Comparison of ENCODE assay signal across 1 cellular context in the genomic region with DNA sequence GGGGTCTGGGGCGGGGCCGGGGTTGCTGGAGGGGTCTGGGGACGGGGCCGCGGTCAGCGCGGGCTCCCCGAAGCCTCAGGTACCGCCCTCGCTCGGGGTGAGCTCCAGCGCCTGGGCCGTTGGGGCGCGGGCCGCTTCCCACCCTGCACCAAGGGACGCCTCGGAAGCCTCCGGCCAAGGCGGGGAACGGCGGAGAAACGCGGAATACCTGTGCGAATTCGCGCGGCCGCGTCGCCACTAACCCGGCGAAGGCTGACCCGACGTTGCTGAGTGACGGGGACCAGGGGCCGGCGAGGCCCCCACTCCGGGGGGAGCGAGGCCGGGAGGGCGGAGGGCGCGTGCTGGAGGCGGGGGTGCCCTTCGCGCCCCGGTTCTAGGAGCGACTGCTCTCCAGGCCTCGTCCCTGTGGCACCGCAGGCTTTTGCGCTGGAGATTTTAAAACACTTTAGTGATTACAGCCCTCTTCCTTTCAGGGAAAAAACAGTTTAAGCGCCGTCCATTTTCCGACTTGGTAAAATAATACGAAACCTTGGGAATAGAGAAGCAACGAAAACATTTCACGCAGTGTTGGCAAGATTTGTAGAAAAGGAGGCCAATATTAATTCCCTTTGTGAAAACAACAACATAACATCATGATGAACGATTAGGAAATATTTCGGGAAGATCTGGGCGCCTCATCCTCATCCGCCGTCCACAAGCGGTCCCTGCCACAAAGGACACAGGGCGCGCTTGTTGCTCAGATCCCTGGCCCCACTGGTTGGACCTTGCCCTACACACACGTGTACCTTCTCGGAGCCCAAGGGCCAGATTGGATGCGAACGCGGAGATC.
A peak's percentile ranks its signal among the peaks of the same experiment; 100 is the strongest.
TF ChIP-seq lines count a peak whose summit lies in the region.

No MANE protein-coding gene starts in this region.

TF ChIP-seq in HepG2, 621 proteins besides CTCF, POLR2A, EP300 and RAD21 (continued from another document and continues in another):
- TF ChIP-seq MATR3 (CRISPR knock-in tag; IDR thresholded peaks at IDR 0.05) = no peak
- TF ChIP-seq SP140L (CRISPR knock-in tag; IDR thresholded peaks at IDR 0.05; ENCODE audit: borderline replicate concordance) = peak; percentile 68; the same call in 1 of the 2 replicates
- no peak for TF ChIP-seq ZNF839 (CRISPR knock-in tag; IDR thresholded peaks at IDR 0.05; ENCODE audit: borderline replicate concordance)
- TF ChIP-seq TBX3 (IDR thresholded peaks at IDR 0.05; ENCODE audit: borderline replicate concordance) = no peak; the same call in 1 of the 2 replicates
- peak; percentile 82 for TF ChIP-seq ZSCAN9 (CRISPR knock-in tag; IDR thresholded peaks at IDR 0.05; ENCODE audit: borderline replicate concordance)
- no peak for TF ChIP-seq ZNF451 (CRISPR knock-in tag; IDR thresholded peaks at IDR 0.05)
- no peak for TF ChIP-seq ZNF274 (CRISPR knock-in tag; IDR thresholded peaks at IDR 0.05)
- no peak for TF ChIP-seq ZBTB14 (CRISPR knock-in tag; IDR thresholded peaks at IDR 0.05)
- no peak for TF ChIP-seq RORA (CRISPR knock-in tag; IDR thresholded peaks at IDR 0.05)
- no peak for TF ChIP-seq HOXA5 (CRISPR knock-in tag; IDR thresholded peaks at IDR 0.05)
- TF ChIP-seq ZBTB7B (CRISPR knock-in tag; IDR thresholded peaks at IDR 0.05) = peak; percentile 42
- 0 out of 2 replicates have a peak, but pooled peaks have one; percentile 42 for TF ChIP-seq ZNF441 (CRISPR knock-in tag; IDR thresholded peaks at IDR 0.05; ENCODE audit: borderline replicate concordance)
- TF ChIP-seq ZNF557 (CRISPR knock-in tag; IDR thresholded peaks at IDR 0.05) = no peak
- TF ChIP-seq, protein P1, sequence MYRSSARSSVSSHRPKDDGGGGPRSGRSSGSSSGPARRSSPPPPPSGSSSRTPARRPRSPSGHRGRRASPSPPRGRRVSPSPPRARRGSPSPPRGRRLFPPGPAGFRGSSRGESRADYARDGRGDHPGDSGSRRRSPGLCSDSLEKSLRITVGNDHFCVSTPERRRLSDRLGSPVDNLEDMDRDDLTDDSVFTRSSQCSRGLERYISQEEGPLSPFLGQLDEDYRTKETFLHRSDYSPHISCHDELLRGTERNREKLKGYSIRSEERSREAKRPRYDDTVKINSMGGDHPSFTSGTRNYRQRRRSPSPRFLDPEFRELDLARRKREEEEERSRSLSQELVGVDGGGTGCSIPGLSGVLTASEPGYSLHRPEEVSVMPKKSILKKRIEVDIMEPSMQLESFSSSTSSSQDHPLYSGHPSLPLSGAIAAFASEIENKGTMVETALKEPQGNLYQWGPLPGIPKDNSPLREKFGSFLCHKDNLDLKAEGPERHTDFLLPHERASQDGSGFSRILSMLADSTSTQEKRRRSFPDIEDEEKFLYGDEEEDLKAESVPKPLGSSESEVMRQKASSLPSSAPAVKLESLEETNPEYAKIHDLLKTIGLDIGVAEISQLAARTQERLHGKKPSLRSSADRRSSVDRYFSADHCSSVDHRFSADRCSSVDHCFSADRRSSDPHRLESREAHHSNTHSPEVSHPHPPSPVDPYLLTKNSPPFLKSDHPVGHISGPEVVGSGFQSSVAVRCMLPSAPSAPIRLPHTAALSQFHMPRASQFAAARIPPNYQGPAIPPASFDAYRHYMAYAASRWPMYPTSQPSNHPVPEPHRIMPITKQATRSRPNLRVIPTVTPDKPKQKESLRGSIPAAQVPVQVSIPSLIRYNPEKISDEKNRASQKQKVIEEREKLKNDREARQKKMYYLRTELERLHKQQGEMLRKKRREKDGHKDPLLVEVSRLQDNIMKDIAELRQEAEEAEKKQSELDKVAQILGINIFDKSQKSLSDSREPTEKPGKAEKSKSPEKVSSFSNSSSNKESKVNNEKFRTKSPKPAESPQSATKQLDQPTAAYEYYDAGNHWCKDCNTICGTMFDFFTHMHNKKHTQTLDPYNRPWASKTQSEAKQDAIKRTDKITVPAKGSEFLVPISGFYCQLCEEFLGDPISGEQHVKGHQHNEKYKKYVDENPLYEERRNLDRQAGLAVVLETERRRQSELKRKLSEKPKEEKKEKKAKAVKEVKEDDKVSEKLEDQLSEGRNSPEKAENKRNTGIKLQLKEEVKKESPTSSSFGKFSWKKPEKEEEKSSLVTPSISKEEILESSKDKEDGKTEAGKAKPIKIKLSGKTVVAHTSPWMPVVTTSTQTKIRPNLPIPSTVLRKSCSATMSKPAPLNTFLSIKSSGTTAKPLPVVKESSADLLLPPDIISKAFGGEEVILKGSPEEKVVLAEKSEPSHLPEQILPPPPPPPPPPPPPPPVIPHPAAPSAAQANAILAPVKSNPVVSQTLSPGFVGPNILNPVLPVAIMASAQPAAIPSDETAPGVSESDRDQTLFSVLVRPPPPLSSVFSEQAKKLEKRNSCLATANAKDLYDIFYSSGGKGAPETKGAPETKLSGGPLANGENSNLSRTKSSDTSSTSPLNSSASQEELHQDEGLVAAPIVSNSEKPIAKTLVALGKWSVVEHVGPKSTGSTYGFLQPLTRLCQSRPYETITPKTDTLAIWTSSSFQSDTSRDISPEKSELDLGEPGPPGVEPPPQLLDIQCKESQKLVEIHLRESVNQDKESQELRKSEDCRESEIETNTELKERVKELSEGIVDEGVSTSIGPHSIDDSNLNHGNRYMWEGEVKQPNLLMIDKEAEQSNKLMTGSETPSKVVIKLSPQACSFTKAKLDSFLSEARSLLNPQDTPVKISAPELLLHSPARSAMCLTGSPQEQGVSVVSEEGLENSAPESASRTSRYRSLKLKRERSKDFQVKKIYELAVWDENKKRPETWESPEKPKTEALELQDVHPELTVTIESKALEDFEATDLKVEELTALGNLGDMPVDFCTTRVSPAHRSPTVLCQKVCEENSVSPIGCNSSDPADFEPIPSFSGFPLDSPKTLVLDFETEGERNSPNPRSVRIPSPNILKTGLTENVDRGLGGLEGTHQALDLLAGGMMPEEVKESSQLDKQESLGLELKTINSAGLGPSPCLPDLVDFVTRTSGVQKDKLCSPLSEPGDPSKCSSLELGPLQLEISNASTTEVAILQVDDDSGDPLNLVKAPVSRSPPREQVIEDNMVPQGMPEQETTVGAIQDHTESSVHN (CRISPR knock-in tag; IDR thresholded peaks at IDR 0.05) = no peak
- TF ChIP-seq ZNF607 (CRISPR knock-in tag; IDR thresholded peaks at IDR 0.05; ENCODE audit: borderline replicate concordance) = peak; percentile 73
- peak; percentile 93 for TF ChIP-seq ZMYM2 (CRISPR knock-in tag; IDR thresholded peaks at IDR 0.05)
- no peak; the same call in 1 of the 2 replicates for TF ChIP-seq ZNF12 (CRISPR knock-in tag; IDR thresholded peaks at IDR 0.05)
- TF ChIP-seq PTBP1 (IDR thresholded peaks at IDR 0.05; ENCODE audit: low read depth, low read length, poor library complexity, severe bottlenecking) = no peak
- TF ChIP-seq ZNF281 (CRISPR knock-in tag; IDR thresholded peaks at IDR 0.05; ENCODE audit: borderline replicate concordance) = peak; percentile 80; the same call in 1 of the 2 replicates
- peak; percentile 79 for TF ChIP-seq ZFY (CRISPR knock-in tag; IDR thresholded peaks at IDR 0.05)
- TF ChIP-seq HNF4A (CRISPR knock-in tag; IDR thresholded peaks at IDR 0.05) = peak; percentile 99
- TF ChIP-seq DR1 (CRISPR knock-in tag; IDR thresholded peaks at IDR 0.05) = peak; percentile 61; the same call in 1 of the 2 replicates
- TF ChIP-seq MEIS1 (CRISPR knock-in tag; IDR thresholded peaks at IDR 0.05; ENCODE audit: borderline replicate concordance) = no peak; the same call in 1 of the 2 replicates
- TF ChIP-seq HNF1A (IDR thresholded peaks at IDR 0.05; ENCODE audit: low read depth) = 0 out of 2 replicates have a peak, but pooled peaks have one; percentile 12
- TF ChIP-seq HNF1A (CRISPR knock-in tag; IDR thresholded peaks at IDR 0.05; ENCODE audit: borderline replicate concordance) = peak; percentile 31; the same call in 1 of the 2 replicates
- TF ChIP-seq, protein P2, sequence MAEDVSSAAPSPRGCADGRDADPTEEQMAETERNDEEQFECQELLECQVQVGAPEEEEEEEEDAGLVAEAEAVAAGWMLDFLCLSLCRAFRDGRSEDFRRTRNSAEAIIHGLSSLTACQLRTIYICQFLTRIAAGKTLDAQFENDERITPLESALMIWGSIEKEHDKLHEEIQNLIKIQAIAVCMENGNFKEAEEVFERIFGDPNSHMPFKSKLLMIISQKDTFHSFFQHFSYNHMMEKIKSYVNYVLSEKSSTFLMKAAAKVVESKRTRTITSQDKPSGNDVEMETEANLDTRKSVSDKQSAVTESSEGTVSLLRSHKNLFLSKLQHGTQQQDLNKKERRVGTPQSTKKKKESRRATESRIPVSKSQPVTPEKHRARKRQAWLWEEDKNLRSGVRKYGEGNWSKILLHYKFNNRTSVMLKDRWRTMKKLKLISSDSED (CRISPR knock-in tag; IDR thresholded peaks at IDR 0.05) = no peak
- peak; percentile 91 for TF ChIP-seq KDM6A (CRISPR knock-in tag; IDR thresholded peaks at IDR 0.05; ENCODE audit: low read depth)
- TF ChIP-seq ZNF598 (CRISPR knock-in tag; IDR thresholded peaks at IDR 0.05; ENCODE audit: borderline replicate concordance) = no peak
- no peak; the same call in 1 of the 2 replicates for TF ChIP-seq CCDC6 (CRISPR knock-in tag; IDR thresholded peaks at IDR 0.05)
- TF ChIP-seq ZBTB33 (CRISPR knock-in tag; IDR thresholded peaks at IDR 0.05) = no peak
- no peak for TF ChIP-seq PCBP2 (optimal IDR thresholded peaks at IDR 0.05; ENCODE audit: low read depth, low read length, poor library complexity, severe bottlenecking)
- TF ChIP-seq ZNF562 (CRISPR knock-in tag; IDR thresholded peaks at IDR 0.05; ENCODE audit: borderline replicate concordance) = no peak
- no peak for TF ChIP-seq SYNCRIP (IDR thresholded peaks at IDR 0.05; ENCODE audit: insufficient read depth, low read depth, low read length)
